Comparison of ENCODE assay signal across 9 cellular contexts in genomic region chr3:32421991-32422859, GRCh38. TPM values are rescaled to one million over a fixed set of nuclear protein-coding genes. Genes with fewer than 3 reads are reported as not detected.
DNase-seq lines count a peak whose midpoint lies in the region; ATAC-seq and TF ChIP-seq lines count a peak whose summit lies in the region.
"Had no signal": no experiment of that assay in that cellular context is flagged by ENCODE, and none has a peak within 500 bp of the region (broad histone marks: within the 10 kb centered on the region; RNA-seq: fewer than 3 reads in every experiment).

No MANE protein-coding gene starts in this region.

- H3K4me3 Mint-ChIP-seq in nephron = no peak overlapping the region

- H3K27me3 Mint-ChIP-seq in nephron (ENCODE audit: low read depth) = peaks cover 7% of the 10 kb centered on the region

- H3K9me3 Mint-ChIP-seq in nephron = peaks cover 9% of the 10 kb centered on the region

- no peak for TF ChIP-seq CTCF in Peyer's patch (IDR thresholded peaks at IDR 0.05)
- TF ChIP-seq CTCF in epithelial cell of esophagus (IDR thresholded peaks at IDR 0.05; ENCODE audit: insufficient read depth, low read depth, low read length, missing control alignments) = no peak
- TF ChIP-seq CTCF in nephron (IDR thresholded peaks at IDR 0.05; ENCODE audit: unreplicated experiment in 3 of 3) = no peak
- TF ChIP-seq CTCF in GM13977 (IDR thresholded peaks at IDR 0.05; ENCODE audit: extremely low read depth, insufficient read depth, missing control alignments) = no peak

- H3K27ac ChIP-seq in Peyer's patch = peak overlapping the region; percentile 7 to 84 (median 58)
- H3K27ac ChIP-seq in effector memory CD4-positive, alpha-beta T cell (ENCODE audit: insufficient read depth, low read length, poor library complexity, severe bottlenecking) = no peak overlapping the region

- H3K36me3 ChIP-seq in Peyer's patch = no peaks in the 10 kb centered on the region
- H3K36me3 ChIP-seq in effector memory CD4-positive, alpha-beta T cell (ENCODE audit: control insufficient read depth, insufficient read depth, low read length) = no peaks in the 10 kb centered on the region

- in situ Hi-C loops in GM13977 (cut with MboI; ENCODE audit: low pct_unique_long_range_greater_than_20kb, low sequenced_read_pairs, unreplicated experiment) = no loop called here

- TF ChIP-seq POLR2A in Peyer's patch (IDR thresholded peaks at IDR 0.05) = no peak

- H3K4me1 ChIP-seq in Peyer's patch = peaks cover 2 to 55% (median 26%) of the 10 kb centered on the region in 4 donors
- H3K4me1 ChIP-seq in effector memory CD4-positive, alpha-beta T cell (ENCODE audit: control insufficient read depth, insufficient read depth, low read length, poor library complexity, severe bottlenecking) = peaks cover 43% of the 10 kb centered on the region

- H3K4me1 Mint-ChIP-seq in nephron = peaks cover 55% of the 10 kb centered on the region

- H3K36me3 Mint-ChIP-seq in nephron (ENCODE audit: low read depth) = peaks cover 17% of the 10 kb centered on the region

- H3K27me3 ChIP-seq in Peyer's patch = no peaks in the 10 kb centered on the region
- H3K27me3 ChIP-seq in effector memory CD4-positive, alpha-beta T cell (replicated peaks; ENCODE audit: control insufficient read depth, insufficient read depth, low read length, poor library complexity, severe bottlenecking) = no peaks in the 10 kb centered on the region
- H3K27me3 ChIP-seq: dorsolateral prefrontal cortex had no signal

- peak overlapping the region; percentile 80 to 96 (median 94) for H3K27ac Mint-ChIP-seq in nephron

- no peak overlapping the region for H3K4me3 ChIP-seq in Peyer's patch
- no peak overlapping the region for H3K4me3 ChIP-seq in epithelial cell of esophagus (ENCODE audit: low read length)
- H3K4me3 ChIP-seq in effector memory CD4-positive, alpha-beta T cell (ENCODE audit: insufficient read depth, low read depth, low read length, poor library complexity, severe bottlenecking) = no peak overlapping the region
- H3K4me3 ChIP-seq: dorsolateral prefrontal cortex had no signal

- H3K9me3 ChIP-seq in Peyer's patch = no peaks in the 10 kb centered on the region
- H3K9me3 ChIP-seq in effector memory CD4-positive, alpha-beta T cell (ENCODE audit: control insufficient read depth, low read length) = no peaks in the 10 kb centered on the region

- ATAC-seq in GM18511 (IDR thresholded peaks at IDR 0.05; ENCODE audit: unreplicated experiment) = no peak

- peak; percentile 2 for DNase-seq in stimulated activated CD4-positive, alpha-beta T cell treated with anti-CD3 and anti-CD28 coated beads, Interleukin-4, amount 100 ng/mL, for 24 hours
- DNase-seq in stimulated activated CD4-positive, alpha-beta T cell treated with anti-CD3 and anti-CD28 coated beads, Interleukin-12 subunit alpha, Interleukin-12 subunit beta, amount 100 ng/mL, for 4 hours = no peak
- DNase-seq in Peyer's patch (peak in 2 of 3 donors; percentile 68 to 82), epithelial cell of esophagus (ENCODE audit: low read depth) (peak; percentile 98), GM13977 (ENCODE audit: low spot score) (no peak)
- no peak for DNase-seq in effector memory CD4-positive, alpha-beta T cell

RNA-seq across cellular contexts. Expression of gene CMTM7, which starts 30.6 kb away (rescaled TPM):
- 10 to 100 TPM in 2 of 4 donors, 1 to 10 TPM in 2; 5.7 to 41.3 (median 10.5) TPM for total RNA-seq in Peyer's patch

Comparison
In these comparisons a context has a peak if more than half of its experiments do, and no peak if none do; other contexts are left out.
1. DNase-seq: peak in stimulated activated CD4-positive, alpha-beta T cell treated with anti-CD3 and anti-CD28 coated beads, Interleukin-4, amount 100 ng/mL, for 24 hours (single experiment), Peyer's patch (2 of 3) and epithelial cell of esophagus (single experiment); none in stimulated activated CD4-positive, alpha-beta T cell treated with anti-CD3 and anti-CD28 coated beads, Interleukin-12 subunit alpha, Interleukin-12 subunit beta, amount 100 ng/mL, for 4 hours (single experiment), effector memory CD4-positive, alpha-beta T cell (0 of 3) and GM13977 (single experiment).